Comparison of ENCODE assay signal across 8 cellular contexts in the genomic region with DNA sequence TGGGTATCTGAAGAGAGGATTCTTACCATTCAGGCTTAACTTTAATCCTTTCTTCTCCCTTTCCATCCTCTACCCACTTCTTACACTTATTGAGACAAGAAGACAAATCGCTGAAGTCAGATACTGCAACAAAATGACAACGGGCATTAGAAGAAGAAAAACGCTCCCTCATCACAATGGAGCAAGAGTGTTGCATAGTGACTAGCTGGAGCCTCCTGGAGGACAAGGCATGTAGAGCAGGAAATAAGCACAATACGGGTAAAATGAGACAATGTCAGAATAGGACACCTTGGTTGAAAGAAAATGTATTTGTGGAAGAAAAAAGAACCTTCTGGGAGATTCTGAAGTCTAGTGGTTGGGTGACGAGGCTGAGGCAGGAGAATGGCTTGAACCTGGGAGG.
A peak's percentile ranks its signal among the peaks of the same experiment; 100 is the strongest.
DNase-seq lines count a peak whose midpoint lies in the region; ATAC-seq, FAIRE-seq and TF ChIP-seq lines count a peak whose summit lies in the region.

No MANE protein-coding gene starts in this region.

- no peak overlapping the region for H3K4me3 ChIP-seq in NB4 (ENCODE audit: low read depth, low read length)
- no peak overlapping the region for H3K4me3 ChIP-seq in bronchial epithelial cell (ENCODE audit: low read depth, low read length)
- H3K4me3 ChIP-seq in osteoblast (ENCODE audit: insufficient read depth, low read length): no peak overlapping the region
- no peak overlapping the region for H3K4me3 ChIP-seq in naive thymus-derived CD4-positive, alpha-beta T cell (ENCODE audit: low read length)

- H4K20me1 ChIP-seq in osteoblast (ENCODE audit: insufficient read depth, low read length): no peaks in the 10 kb centered on the region

- H3K27me3 Mint-ChIP-seq in naive thymus-derived CD4-positive, alpha-beta T cell: no peaks in the 10 kb centered on the region

- H3K36me3 Mint-ChIP-seq in naive thymus-derived CD4-positive, alpha-beta T cell: no peaks in the 10 kb centered on the region

- H3K27ac Mint-ChIP-seq in naive thymus-derived CD4-positive, alpha-beta T cell: no peak overlapping the region

- intact Hi-C loops in naive thymus-derived CD4-positive, alpha-beta T cell (cut with micrococcal nuclease): no loop called here

- H3K9me3 ChIP-seq in osteoblast (ENCODE audit: low read depth, low read length): no peaks in the 10 kb centered on the region
- no peaks in the 10 kb centered on the region for H3K9me3 ChIP-seq in naive thymus-derived CD4-positive, alpha-beta T cell (ENCODE audit: control insufficient read depth in 2 of 3, low read length in 3 of 3)

- H3K9me3 Mint-ChIP-seq in naive thymus-derived CD4-positive, alpha-beta T cell: peaks cover 0 to 10% (median 2%) of the 10 kb centered on the region in 11 donors

- H3K36me3 ChIP-seq in bronchial epithelial cell (ENCODE audit: control insufficient read depth, insufficient read depth, low read length) (no peaks in the 10 kb centered on the region), osteoblast (ENCODE audit: insufficient read depth, low read length) (no peaks in the 10 kb centered on the region)
- no peaks in the 10 kb centered on the region for H3K36me3 ChIP-seq in naive thymus-derived CD4-positive, alpha-beta T cell (ENCODE audit: control insufficient read depth in 2 of 3, insufficient read depth in 3 of 3, low read length in 3 of 3)

- CTCF ChIA-PET in naive thymus-derived CD4-positive, alpha-beta T cell (lab: Charles Lee): no interaction called here

- H3K4me1 ChIP-seq in osteoblast (ENCODE audit: insufficient read depth, low read length): no peaks in the 10 kb centered on the region
- no peaks in the 10 kb centered on the region for H3K4me1 ChIP-seq in foreskin keratinocyte
- H3K4me1 ChIP-seq in naive thymus-derived CD4-positive, alpha-beta T cell (ENCODE audit: control insufficient read depth in 2 of 2, insufficient read depth in 2 of 2, low read length in 2 of 2): no peaks in the 10 kb centered on the region

- no peak for DNase-seq in GM13977 (ENCODE audit: low spot score)
- peak; percentile 36 for DNase-seq in NB4 (ENCODE audit: low read depth)
- DNase-seq in bronchial epithelial cell (ENCODE audit: low read depth): peak; percentile 24
- DNase-seq in osteoblast (ENCODE audit: insufficient read length, low spot score, missing footprints): peak; percentile 6
- DNase-seq in NCI-H345 treated with DMSO at 0.1 percent for 48 hours (lab: John Stamatoyannopoulos, UW; ENCODE audit: unreplicated experiment): no peak
- no peak for DNase-seq in foreskin keratinocyte
- no peak for DNase-seq in naive thymus-derived CD4-positive, alpha-beta T cell

- no peak overlapping the region for H3K4me3 Mint-ChIP-seq in naive thymus-derived CD4-positive, alpha-beta T cell

- in situ Hi-C loops in GM13977 (cut with MboI; ENCODE audit: low pct_unique_long_range_greater_than_20kb, low sequenced_read_pairs, unreplicated experiment): no loop called here

- H3K4me2 ChIP-seq in osteoblast (ENCODE audit: insufficient read depth, low read length): no peak overlapping the region

- no peaks in the 10 kb centered on the region for H3K4me1 Mint-ChIP-seq in naive thymus-derived CD4-positive, alpha-beta T cell

- ATAC-seq in HG03108 (IDR thresholded peaks at IDR 0.05; ENCODE audit: unreplicated experiment): no peak
- no peak for ATAC-seq in foreskin keratinocyte
- no peak for ATAC-seq in naive thymus-derived CD4-positive, alpha-beta T cell

- TF ChIP-seq CTCF in GM13977 (IDR thresholded peaks at IDR 0.05; ENCODE audit: extremely low read depth, insufficient read depth, missing control alignments) (peak; percentile 32), NB4 (IDR thresholded peaks at IDR 0.05; ENCODE audit: low read depth, low read length) (peak; percentile 54), bronchial epithelial cell (IDR thresholded peaks at IDR 0.05; ENCODE audit: insufficient read depth, low read length, severe bottlenecking) (peak; percentile 49), osteoblast (IDR thresholded peaks at IDR 0.05; ENCODE audit: extremely low read depth, low read depth, low read length) (no peak), foreskin keratinocyte (conservative IDR thresholded peaks at IDR 0.05) (no peak)

- no peak overlapping the region for H3K27ac ChIP-seq in osteoblast (ENCODE audit: low read depth, low read length)
- no peak overlapping the region for H3K27ac ChIP-seq in foreskin keratinocyte
- H3K27ac ChIP-seq in naive thymus-derived CD4-positive, alpha-beta T cell (ENCODE audit: low read depth, low read length): no peak overlapping the region

- no peak for TF ChIP-seq POLR2A in NB4 (IDR thresholded peaks at IDR 0.05; ENCODE audit: extremely low read depth, insufficient read length)

- H3K27me3 ChIP-seq in bronchial epithelial cell (ENCODE audit: control insufficient read depth, insufficient read depth, low read length) (no peaks in the 10 kb centered on the region), osteoblast (ENCODE audit: insufficient read depth, low read length) (no peaks in the 10 kb centered on the region), foreskin keratinocyte (no peaks in the 10 kb centered on the region)
- H3K27me3 ChIP-seq in naive thymus-derived CD4-positive, alpha-beta T cell (ENCODE audit: control insufficient read depth in 2 of 2, insufficient read depth in 2 of 2, low read length in 2 of 2): no peaks in the 10 kb centered on the region

- POLR2A ChIA-PET in naive thymus-derived CD4-positive, alpha-beta T cell (lab: Charles Lee): no interaction called here

- FAIRE-seq in bronchial epithelial cell (lab: Jason Lieb, UNC): no peak

- H2AFZ ChIP-seq in osteoblast (ENCODE audit: low read length): no peak overlapping the region

- H3K79me2 ChIP-seq in osteoblast (ENCODE audit: insufficient read depth, low read length): no peaks in the 10 kb centered on the region

Comparison
In these comparisons a context has a peak if more than half of its experiments do, and no peak if none do; other contexts are left out.
1. DNase-seq: peak in NB4 (single experiment), bronchial epithelial cell (single experiment) and osteoblast (single experiment); none in GM13977 (single experiment), NCI-H345 treated with DMSO at 0.1 percent for 48 hours (single experiment), foreskin keratinocyte (0 of 2) and naive thymus-derived CD4-positive, alpha-beta T cell (0 of 9).
2. CTCF ChIP-seq: peak in GM13977 (single experiment), NB4 (single experiment) and bronchial epithelial cell (single experiment); none in osteoblast (single experiment) and foreskin keratinocyte (single experiment).